ENCODE assay signal across 24 cellular contexts in the genomic region with DNA sequence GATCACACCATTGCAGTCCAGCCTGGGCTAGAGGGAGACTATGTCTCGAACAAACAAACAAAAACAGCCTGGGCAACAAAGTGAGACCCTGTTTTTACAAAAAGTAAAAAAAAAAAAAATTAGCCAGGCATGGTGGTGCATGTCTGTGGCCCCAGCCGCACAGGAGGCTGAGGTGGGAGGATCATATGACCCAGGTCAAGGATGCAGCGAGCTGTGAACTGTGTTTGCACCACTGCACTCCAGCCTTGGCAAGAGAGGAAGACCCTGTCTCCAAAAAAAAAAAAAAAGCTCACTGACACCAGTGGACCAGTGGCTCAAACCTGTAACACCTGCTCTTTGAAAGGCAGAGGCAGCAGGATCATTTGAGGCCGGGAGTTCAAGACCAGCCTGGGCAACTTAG. TPM values are rescaled to one million over a fixed set of nuclear protein-coding genes. Genes with fewer than 3 reads are reported as not detected.
DNase-seq lines count a peak whose midpoint lies in the region; ATAC-seq, FAIRE-seq and TF ChIP-seq lines count a peak whose summit lies in the region.
"Had no signal": no experiment of that assay in that cellular context is flagged by ENCODE, and none has a peak within 500 bp of the region (broad histone marks: within the 10 kb centered on the region; RNA-seq: fewer than 3 reads in every experiment).

No MANE protein-coding gene starts in this region.

- no peaks in the 10 kb centered on the region for H3F3A ChIP-seq in PC-3 (ENCODE audit: low read length, unreplicated experiment)

- H3K4me2 ChIP-seq in HepG2 (ENCODE audit: low read depth, low read length) (no peak overlapping the region), PC-3 (ENCODE audit: low read length) (no peak overlapping the region)
- H3K4me2 ChIP-seq: A549 had no signal

- CTCF ChIA-PET in HepG2 (lab: Yijun Ruan, JAX; ENCODE audit: low intra/inter-chr PET ratio, low total read pairs) (interaction anchor here (1.3 to 3.2 kb wide), 4 partner anchors 181 to 418 kb away, joined by 3 to 99 read pairs (median 18); no protein-coding TSS in a partner anchor), PC-3 (lab: Charles Lee) (interaction anchor here (0.6 kb wide), 1 partner anchor 314 kb away, joined by 3 read pairs; no protein-coding TSS in a partner anchor)

- TF ChIP-seq CTCF in HepG2 (CRISPR knock-in tag; IDR thresholded peaks at IDR 0.05) (no peak), right lobe of liver (IDR thresholded peaks at IDR 0.05) (no peak), PC-3 (conservative IDR thresholded peaks at IDR 0.05; ENCODE audit: low read depth, low read length) (no peak)

- no peaks in the 10 kb centered on the region for H3K9me3 Mint-ChIP-seq in stimulated activated memory B cell treated with anti-CD40 and anti-IgM and Interleukin-4, amounts not matched to agents 10 μg/mL and 1 μg/mL and 100 μg/mL, for 72 hours
- peaks cover 18% of the 10 kb centered on the region for H3K9me3 Mint-ChIP-seq in activated T-helper 1 cell treated with anti-CD3 and anti-CD28 coated beads, Interleukin-12 subunit alpha, Interleukin-12 subunit beta, Interleukin-2, Interleukin-4 antibody, amounts not matched to agents 30 ng/mL and 10 ng/mL and 1 ng/mL, durations not matched to agents 14 hours and 24 hours and 36 hours
- peaks cover 5% of the 10 kb centered on the region for H3K9me3 Mint-ChIP-seq in activated naive CD8-positive, alpha-beta T cell treated with anti-CD3 and anti-CD28 coated beads for 36 hours

- FAIRE-seq in HepG2 (lab: Jason Lieb, UNC), result no peak
- FAIRE-seq: A549, RCC 7860 had no signal

- H3K36me3 Mint-ChIP-seq in stimulated activated memory B cell treated with anti-CD40 and anti-IgM and Interleukin-4, amounts not matched to agents 10 μg/mL and 1 μg/mL and 100 μg/mL, for 72 hours, result peaks cover 34% of the 10 kb centered on the region
- H3K36me3 Mint-ChIP-seq in activated T-helper 1 cell treated with anti-CD3 and anti-CD28 coated beads, Interleukin-12 subunit alpha, Interleukin-12 subunit beta, Interleukin-2, Interleukin-4 antibody, amounts not matched to agents 30 ng/mL and 10 ng/mL and 1 ng/mL, durations not matched to agents 14 hours and 24 hours and 36 hours (ENCODE audit: low read depth), result peaks cover 43% of the 10 kb centered on the region
- H3K36me3 Mint-ChIP-seq in activated naive CD8-positive, alpha-beta T cell treated with anti-CD3 and anti-CD28 coated beads for 36 hours, result peaks cover 34% of the 10 kb centered on the region

- H3K9me3 ChIP-seq in HepG2 (ENCODE audit: low read length), result no peaks in the 10 kb centered on the region
- H3K9me3 ChIP-seq in right lobe of liver, result no peaks in the 10 kb centered on the region
- no peaks in the 10 kb centered on the region for H3K9me3 ChIP-seq in PC-3 (ENCODE audit: low read length)
- H3K9me3 ChIP-seq: A549; BLaER1 treated with 17β-estradiol and CSF1 and Interleukin-3, amounts not matched to agents 10 nM and 100 nM; MG63 had no signal

- H3K4me1 Mint-ChIP-seq in stimulated activated memory B cell treated with anti-CD40 and anti-IgM and Interleukin-4, amounts not matched to agents 10 μg/mL and 1 μg/mL and 100 μg/mL, for 72 hours, result peaks cover 47% of the 10 kb centered on the region
- H3K4me1 Mint-ChIP-seq in activated T-helper 1 cell treated with anti-CD3 and anti-CD28 coated beads, Interleukin-12 subunit alpha, Interleukin-12 subunit beta, Interleukin-2, Interleukin-4 antibody, amounts not matched to agents 30 ng/mL and 10 ng/mL and 1 ng/mL, durations not matched to agents 14 hours and 24 hours and 36 hours (ENCODE audit: low read depth), result peaks cover 49% of the 10 kb centered on the region
- peaks cover 53% of the 10 kb centered on the region for H3K4me1 Mint-ChIP-seq in activated naive CD8-positive, alpha-beta T cell treated with anti-CD3 and anti-CD28 coated beads for 36 hours

- peaks cover 10% of the 10 kb centered on the region; the same call in 1 of the 2 replicates for H3K4me1 ChIP-seq in HepG2 (ENCODE audit: insufficient read depth, low read length)
- H3K4me1 ChIP-seq in right lobe of liver, result peaks cover 0 to 3% (median 0%) of the 10 kb centered on the region in 4 donors
- no peaks in the 10 kb centered on the region for H3K4me1 ChIP-seq in PC-3 (ENCODE audit: insufficient read depth, low read length)
- H3K4me1 ChIP-seq: A549 had no signal

- TF ChIP-seq POLR2A in HepG2 (IDR thresholded peaks at IDR 0.05; ENCODE audit: insufficient read depth in 1 of 2, low read depth in 2 of 2, low read length in 2 of 2) (no peak), right lobe of liver (IDR thresholded peaks at IDR 0.05) (no peak)

- BruUV-seq in HepG2 (replicated peaks; lab: Mats Ljungman, UMichigan) (no TSS peak), PC-3 (replicated peaks; lab: Mats Ljungman, UMichigan) (no TSS peak)

- no peak overlapping the region for H3K4me3 Mint-ChIP-seq in stimulated activated memory B cell treated with anti-CD40 and anti-IgM and Interleukin-4, amounts not matched to agents 10 μg/mL and 1 μg/mL and 100 μg/mL, for 72 hours
- H3K4me3 Mint-ChIP-seq in activated T-helper 1 cell treated with anti-CD3 and anti-CD28 coated beads, Interleukin-12 subunit alpha, Interleukin-12 subunit beta, Interleukin-2, Interleukin-4 antibody, amounts not matched to agents 30 ng/mL and 10 ng/mL and 1 ng/mL, durations not matched to agents 14 hours and 24 hours and 36 hours, result no peak overlapping the region
- no peak overlapping the region for H3K4me3 Mint-ChIP-seq in activated naive CD8-positive, alpha-beta T cell treated with anti-CD3 and anti-CD28 coated beads for 36 hours
- H3K4me3 Mint-ChIP-seq: IgD-negative memory B cell had no signal

- DNase-seq in HepG2 (ENCODE audit: low spot score) (no peak), right lobe of liver (no peak), PC-3 (no peak), kidney tubule cell (ENCODE audit: low spot score) (peak; percentile 24), pons (ENCODE audit: low spot score) (no peak)
- no peak for DNase-seq in activated T-helper 1 cell treated with anti-CD3 and anti-CD28 coated beads, Interleukin-12 subunit alpha, Interleukin-12 subunit beta, Interleukin-2, Interleukin-4 antibody, amounts not matched to agents 30 ng/mL and 10 ng/mL and 1 ng/mL, durations not matched to agents 14 hours and 24 hours and 36 hours (ENCODE audit: low spot score)
- no peak for DNase-seq in activated naive CD8-positive, alpha-beta T cell treated with anti-CD3 and anti-CD28 coated beads for 36 hours
- DNase-seq: DMS 273 treated with DMSO at 0.1 percent for 48 hours; DND-41; HCEC 1CT; Kasumi-1; MG63; NCI-H1048; NCI-H1436 treated with DMSO at 0.1 percent for 48 hours; NCI-H2029 treated with DMSO at 0.1 percent for 48 hours; NCI-H748 treated with DMSO at 0.1 percent for 48 hours; NK-92 treated with Interleukin-12 subunit alpha and Interleukin-12 subunit beta, amount 100 ng/mL, for 24 hours had no signal

- H3K27ac Mint-ChIP-seq in stimulated activated memory B cell treated with anti-CD40 and anti-IgM and Interleukin-4, amounts not matched to agents 10 μg/mL and 1 μg/mL and 100 μg/mL, for 72 hours, result no peak overlapping the region
- H3K27ac Mint-ChIP-seq in activated T-helper 1 cell treated with anti-CD3 and anti-CD28 coated beads, Interleukin-12 subunit alpha, Interleukin-12 subunit beta, Interleukin-2, Interleukin-4 antibody, amounts not matched to agents 30 ng/mL and 10 ng/mL and 1 ng/mL, durations not matched to agents 14 hours and 24 hours and 36 hours, result no peak overlapping the region
- H3K27ac Mint-ChIP-seq in activated naive CD8-positive, alpha-beta T cell treated with anti-CD3 and anti-CD28 coated beads for 36 hours, result no peak overlapping the region

- H3K9ac ChIP-seq in HepG2 (ENCODE audit: insufficient read depth, low read depth, low read length), result no peak overlapping the region
- H3K9ac ChIP-seq in PC-3 (ENCODE audit: low read length), result no peak overlapping the region
- H3K9ac ChIP-seq: GM23248 had no signal

- no peak overlapping the region for H2AFZ ChIP-seq in HepG2 (ENCODE audit: low read length)
- H2AFZ ChIP-seq in PC-3 (ENCODE audit: low read length), result no peak overlapping the region
- H2AFZ ChIP-seq: GM23248 had no signal

- H3K79me2 ChIP-seq in HepG2 (ENCODE audit: insufficient read depth, low read length), result peaks cover 7% of the 10 kb centered on the region
- no peaks in the 10 kb centered on the region for H3K79me2 ChIP-seq in PC-3 (ENCODE audit: low read length)

- no peak for ATAC-seq in HepG2
- ATAC-seq in right lobe of liver, result no peak
- ATAC-seq in PC-3, result no peak
- ATAC-seq in stimulated activated memory B cell treated with anti-CD40 and anti-IgM and Interleukin-4, amounts not matched to agents 10 μg/mL and 1 μg/mL and 100 μg/mL, for 72 hours, result peak; percentile 56

- H3K27me3 ChIP-seq in HepG2 (ENCODE audit: control insufficient read depth in 1 of 2, insufficient read depth in 2 of 2, low read length in 2 of 2) (no peaks in the 10 kb centered on the region), right lobe of liver (no peaks in the 10 kb centered on the region), PC-3 (ENCODE audit: low read length) (no peaks in the 10 kb centered on the region)
- H3K27me3 ChIP-seq: BLaER1 treated with 17β-estradiol and CSF1 and Interleukin-3, amounts not matched to agents 10 nM and 100 nM had no signal

- POLR2A ChIA-PET in HepG2 (lab: Yijun Ruan, JAX), result interaction anchor here (1.4 kb wide), 1 partner anchor 83 kb away, joined by 5 read pairs; a partner anchor contains a TSS
- POLR2A ChIA-PET in PC-3 (lab: Charles Lee; ENCODE audit: unreplicated experiment), result no interaction called here

- H3K36me3 ChIP-seq in HepG2 (replicated peaks in 1 of 2; ENCODE audit: control insufficient read depth in 1 of 2, insufficient read depth in 2 of 2, low read length in 2 of 2) (peaks cover 9 to 44% of the 10 kb centered on the region in 2 experiments; a peak in 4 of 5 replicates), right lobe of liver (no peaks in the 10 kb centered on the region), PC-3 (ENCODE audit: low read depth, low read length) (no peaks in the 10 kb centered on the region)
- H3K36me3 ChIP-seq: MG63 had no signal

- no peaks in the 10 kb centered on the region for H3K27me3 Mint-ChIP-seq in stimulated activated memory B cell treated with anti-CD40 and anti-IgM and Interleukin-4, amounts not matched to agents 10 μg/mL and 1 μg/mL and 100 μg/mL, for 72 hours
- H3K27me3 Mint-ChIP-seq in activated T-helper 1 cell treated with anti-CD3 and anti-CD28 coated beads, Interleukin-12 subunit alpha, Interleukin-12 subunit beta, Interleukin-2, Interleukin-4 antibody, amounts not matched to agents 30 ng/mL and 10 ng/mL and 1 ng/mL, durations not matched to agents 14 hours and 24 hours and 36 hours (ENCODE audit: insufficient read depth), result no peaks in the 10 kb centered on the region
- no peaks in the 10 kb centered on the region for H3K27me3 Mint-ChIP-seq in activated naive CD8-positive, alpha-beta T cell treated with anti-CD3 and anti-CD28 coated beads for 36 hours
- H3K27me3 Mint-ChIP-seq: IgD-negative memory B cell had no signal

- TF ChIP-seq EP300 in HepG2 (IDR thresholded peaks at IDR 0.05; ENCODE audit: low read depth in 2 of 2, low read length in 2 of 2) (no peak), HepG2 (CRISPR knock-in tag; IDR thresholded peaks at IDR 0.05; ENCODE audit: borderline replicate concordance) (no peak)

- intact Hi-C loops in HepG2 (cut with micrococcal nuclease; ENCODE audit: unreplicated experiment), result loop anchor here (10.0 kb wide), 2 partner anchors 56 to 276 kb away; no protein-coding TSS in a partner anchor
- intact Hi-C loops in right lobe of liver (cut with DNase I), result loop anchor here in 1 of 2 donors (5.0 kb wide), 1 partner anchor 189 kb away; no protein-coding TSS in a partner anchor
- intact Hi-C loops in PC-3 (cut with micrococcal nuclease), result loop anchor here (2.0 to 10.0 kb wide), 2 partner anchors 80 to 266 kb away; no protein-coding TSS in a partner anchor
- intact Hi-C loops in activated T-helper 1 cell treated with anti-CD3 and anti-CD28 coated beads, Interleukin-12 subunit alpha, Interleukin-12 subunit beta, Interleukin-2, Interleukin-4 antibody, amounts not matched to agents 30 ng/mL and 10 ng/mL and 1 ng/mL, durations not matched to agents 14 hours and 24 hours and 36 hours (cut with micrococcal nuclease), result loop anchor here (2.0 kb wide), 2 partner anchors 112 to 530 kb away; no protein-coding TSS in a partner anchor

- in situ Hi-C loops in HepG2 (cut with HindIII; ENCODE audit: extremely low pct_ligation_motif_present, low pct_unique_long_range_greater_than_20kb), result loop anchor here (5.0 kb wide), 1 partner anchor 419 kb away; no protein-coding TSS in a partner anchor

- TF ChIP-seq RAD21 in HepG2 (CRISPR knock-in tag; IDR thresholded peaks at IDR 0.05), result no peak

- peaks cover 5% of the 10 kb centered on the region for H4K20me1 ChIP-seq in HepG2 (ENCODE audit: insufficient read depth, low read length)
- H4K20me1 ChIP-seq in PC-3 (ENCODE audit: low read length), result no peaks in the 10 kb centered on the region

- H3K9me2 ChIP-seq in PC-3 (replicated peaks; ENCODE audit: low read length), result no peaks in the 10 kb centered on the region

- H3K4me3 ChIP-seq in HepG2 (replicated peaks in 1 of 3; ENCODE audit: insufficient read depth in 1 of 3, low read depth in 2 of 3, low read length in 3 of 3) (no peak overlapping the region), right lobe of liver (no peak overlapping the region), PC-3 (ENCODE audit: low read length) (no peak overlapping the region)
- H3K4me3 ChIP-seq: A549; BLaER1 treated with 17β-estradiol and CSF1 and Interleukin-3, amounts not matched to agents 10 nM and 100 nM; GM23248; MG63 had no signal

- H3K27ac ChIP-seq in HepG2 (ENCODE audit: extremely low read length, insufficient read depth, low read length), result no peak overlapping the region
- no peak overlapping the region for H3K27ac ChIP-seq in right lobe of liver
- H3K27ac ChIP-seq in PC-3 (ENCODE audit: low read length), result peak overlapping the region; percentile 51
- H3K27ac ChIP-seq: A549, GM23248, HL-60 had no signal

- 95% methylated on average over 4 of the region's 4 CpGs for WGBS in HepG2 (ENCODE audit: low lambda C conversion rate)
- WGBS in right lobe of liver (ENCODE audit: insufficient coverage, low coverage, low lambda C conversion rate, missing lambda C conversion rate), result 72% methylated on average over 2 of the region's 4 CpGs

RNA-seq across cellular contexts. Expression of a gene that starts 40.1 kb away (rescaled TPM):
- total RNA-seq in HepG2 (2016; rRNA removed; fragmentation: Illumina TruSeq; extraction: Trizol), result 58.0 and 95.6 TPM in 2 replicates
- 42.0 and 43.6 TPM in 2 replicates for total RNA-seq in HepG2 (2016; cell fraction: cytosol; rRNA removed; fragmentation: Illumina TruSeq; extraction: Trizol; ENCODE audit: low read depth)
- 63.0 and 102 TPM in 2 replicates for total RNA-seq in HepG2 (2016; cell fraction: insoluble cytoplasmic fraction; rRNA removed; fragmentation: Illumina TruSeq; extraction: Trizol)
- total RNA-seq in HepG2 (2016; cell fraction: membrane; rRNA removed; fragmentation: Illumina TruSeq; extraction: Trizol), result 47.4 and 49.0 TPM in 2 replicates
- 79.1 and 80.7 TPM in 2 replicates for total RNA-seq in HepG2 (2016; cell fraction: nucleus; rRNA removed; fragmentation: Illumina TruSeq; extraction: Trizol)
- 63.3 and 92.6 TPM in 2 replicates for polyA plus RNA-seq in HepG2 (2011; rRNA removed)
- polyA plus RNA-seq in HepG2 (2011; cell fraction: cytosol; rRNA removed), result 47.2 and 81.0 TPM in 2 replicates
- polyA plus RNA-seq in HepG2 (2011; cell fraction: nucleus; rRNA removed), result 54.2 and 66.7 TPM in 2 replicates
- polyA plus RNA-seq in HepG2 (2012), result 68.6 and 76.2 TPM in 2 replicates
- polyA plus RNA-seq in HepG2 (2016; cell fraction: cytosol; fragmentation: Illumina TruSeq; extraction: Trizol; ENCODE audit: low read depth), result 28.0 and 31.3 TPM in 2 replicates
- polyA plus RNA-seq in HepG2 (2016; cell fraction: insoluble cytoplasmic fraction; fragmentation: Illumina TruSeq; extraction: Trizol; ENCODE audit: low read depth), result 47.7 and 52.9 TPM in 2 replicates
- polyA plus RNA-seq in HepG2 (2016; cell fraction: membrane; fragmentation: Illumina TruSeq; extraction: Trizol; ENCODE audit: low read depth), result 29.3 and 32.1 TPM in 2 replicates
- 106 and 112 TPM in 2 replicates for polyA plus RNA-seq in HepG2 (2016; cell fraction: nucleus; fragmentation: Illumina TruSeq; extraction: Trizol; ENCODE audit: insufficient read depth, low read depth)
- polyA minus RNA-seq in HepG2 (2011; rRNA and poly(A)+ RNA removed; ENCODE audit: low replicate concordance), result 13.4 and 13.9 TPM in 2 replicates
- polyA minus RNA-seq in HepG2 (2011; cell fraction: cytosol; rRNA and poly(A)+ RNA removed), result 19.4 and 20.5 TPM in 2 replicates
- 42.7 and 44.1 TPM in 2 replicates for polyA minus RNA-seq in HepG2 (2011; cell fraction: nucleus; rRNA and poly(A)+ RNA removed)
- 10 to 100 TPM; 19.6 to 30.5 (median 22.7) TPM for total RNA-seq in right lobe of liver
- 18.4 and 26.0 TPM in 2 replicates for total RNA-seq in PC-3 (2014; rRNA removed)
- 41.4 and 43.0 TPM in 2 replicates for total RNA-seq in activated T-helper 1 cell treated with anti-CD3 and anti-CD28 coated beads, Interleukin-12 subunit alpha, Interleukin-12 subunit beta, Interleukin-2, Interleukin-4 antibody, amounts not matched to agents 30 ng/mL and 10 ng/mL and 1 ng/mL, durations not matched to agents 14 hours and 24 hours and 36 hours
- 10 to 100 TPM; 29.8 to 30.9 TPM for total RNA-seq in activated naive CD8-positive, alpha-beta T cell treated with anti-CD3 and anti-CD28 coated beads for 36 hours

RNA-seq across cellular contexts. Expression of a gene that starts 40.1 kb away (rescaled TPM):
- 64.5 and 72.9 TPM in 2 replicates for total RNA-seq in HepG2 (2016; rRNA removed; fragmentation: Illumina TruSeq; extraction: Trizol)
- 27.1 and 32.8 TPM in 2 replicates for total RNA-seq in HepG2 (2016; cell fraction: cytosol; rRNA removed; fragmentation: Illumina TruSeq; extraction: Trizol; ENCODE audit: low read depth)
- total RNA-seq in HepG2 (2016; cell fraction: insoluble cytoplasmic fraction; rRNA removed; fragmentation: Illumina TruSeq; extraction: Trizol), result 61.3 and 76.9 TPM in 2 replicates
- 46.1 and 48.2 TPM in 2 replicates for total RNA-seq in HepG2 (2016; cell fraction: membrane; rRNA removed; fragmentation: Illumina TruSeq; extraction: Trizol)
- total RNA-seq in HepG2 (2016; cell fraction: nucleus; rRNA removed; fragmentation: Illumina TruSeq; extraction: Trizol), result 41.0 and 50.3 TPM in 2 replicates
- polyA plus RNA-seq in HepG2 (2011; rRNA removed), result 43.6 and 44.4 TPM in 2 replicates
- polyA plus RNA-seq in HepG2 (2011; cell fraction: cytosol; rRNA removed), result 33.4 and 39.7 TPM in 2 replicates
- 36.9 and 50.2 TPM in 2 replicates for polyA plus RNA-seq in HepG2 (2011; cell fraction: nucleus; rRNA removed)
- polyA plus RNA-seq in HepG2 (2012), result 71.5 and 94.3 TPM in 2 replicates
- 25.6 and 45.6 TPM in 2 replicates for polyA plus RNA-seq in HepG2 (2016; cell fraction: cytosol; fragmentation: Illumina TruSeq; extraction: Trizol; ENCODE audit: low read depth)
- polyA plus RNA-seq in HepG2 (2016; cell fraction: insoluble cytoplasmic fraction; fragmentation: Illumina TruSeq; extraction: Trizol; ENCODE audit: low read depth), result 61.8 and 75.0 TPM in 2 replicates
- 38.1 and 48.3 TPM in 2 replicates for polyA plus RNA-seq in HepG2 (2016; cell fraction: membrane; fragmentation: Illumina TruSeq; extraction: Trizol; ENCODE audit: low read depth)
- polyA plus RNA-seq in HepG2 (2016; cell fraction: nucleus; fragmentation: Illumina TruSeq; extraction: Trizol; ENCODE audit: insufficient read depth, low read depth), result 94.3 and 101 TPM in 2 replicates
- polyA minus RNA-seq in HepG2 (2011; rRNA and poly(A)+ RNA removed; ENCODE audit: low replicate concordance), result 4.7 and 10.7 TPM in 2 replicates
- 7.8 and 8.6 TPM in 2 replicates for polyA minus RNA-seq in HepG2 (2011; cell fraction: cytosol; rRNA and poly(A)+ RNA removed)
- polyA minus RNA-seq in HepG2 (2011; cell fraction: nucleus; rRNA and poly(A)+ RNA removed), result 45.1 and 55.9 TPM in 2 replicates
- 10 to 100 TPM; 12.9 to 23.0 (median 16.7) TPM for total RNA-seq in right lobe of liver
- total RNA-seq in PC-3 (2014; rRNA removed), result 34.0 and 37.2 TPM in 2 replicates
- 20.3 and 21.2 TPM in 2 replicates for total RNA-seq in activated T-helper 1 cell treated with anti-CD3 and anti-CD28 coated beads, Interleukin-12 subunit alpha, Interleukin-12 subunit beta, Interleukin-2, Interleukin-4 antibody, amounts not matched to agents 30 ng/mL and 10 ng/mL and 1 ng/mL, durations not matched to agents 14 hours and 24 hours and 36 hours
- total RNA-seq in activated naive CD8-positive, alpha-beta T cell treated with anti-CD3 and anti-CD28 coated beads for 36 hours, result 10 to 100 TPM; 27.1 to 27.2 TPM
